20 cellular contexts compared by ENCODE assay signal in genomic region chr21:37737497-37737896, GRCh38.
DNase-seq lines count a peak whose midpoint lies in the region; ATAC-seq, FAIRE-seq and TF ChIP-seq lines count a peak whose summit lies in the region.
"Had no signal": no experiment of that assay in that cellular context is flagged by ENCODE, and none has a peak within 500 bp of the region (broad histone marks: within the 10 kb centered on the region; RNA-seq: fewer than 3 reads in every experiment).

No MANE protein-coding gene starts in this region.

- intact Hi-C loops in left ventricle myocardium inferior (cut with micrococcal nuclease), result no loop called here
- intact Hi-C loops in psoas muscle (cut with DNase I), result no loop called here

- in situ Hi-C loops in GM23248 (cut with MboI), result no loop called here

- no peaks in the 10 kb centered on the region for H4K20me1 ChIP-seq in GM23248 (ENCODE audit: insufficient read depth)

- ATAC-seq in psoas muscle (peak in 3 of 4 donors; percentile 64 to 89 (median 77)), HG02938 (IDR thresholded peaks at IDR 0.05; ENCODE audit: unreplicated experiment) (no peak), HG03039 (IDR thresholded peaks at IDR 0.05; ENCODE audit: unreplicated experiment) (no peak)

- H3K9ac ChIP-seq in GM23248, result no peak overlapping the region

- H3K79me2 ChIP-seq in GM23248 (ENCODE audit: insufficient read depth), result no peaks in the 10 kb centered on the region

- H3K27me3 ChIP-seq in GM23248 (replicated peaks; ENCODE audit: insufficient read depth) (peaks cover 53% of the 10 kb centered on the region), left ventricle myocardium inferior (ENCODE audit: low read depth) (no peaks in the 10 kb centered on the region), psoas muscle (ENCODE audit: insufficient read depth in 3 of 3, low read length in 2 of 3) (no peaks in the 10 kb centered on the region)
- H3K27me3 ChIP-seq: SJCRH30 had no signal

- H3K9me3 ChIP-seq in GM23248 (ENCODE audit: low read depth) (no peaks in the 10 kb centered on the region), left ventricle myocardium inferior (replicated peaks) (no peaks in the 10 kb centered on the region), psoas muscle (no peaks in the 10 kb centered on the region)
- H3K9me3 ChIP-seq: Caco-2, SJCRH30 had no signal

- peaks cover 6% of the 10 kb centered on the region; the same call in 1 of the 2 replicates for H3F3A ChIP-seq in GM23248 (ENCODE audit: insufficient read depth)

- WGBS in GM23248 (ENCODE audit: low coverage in 1 of 2, low lambda C conversion rate in 2 of 2, missing lambda C conversion rate in 2 of 2), 2 experiments, result 34 to 35% methylated on average over 4 of the region's 4 CpGs
- WGBS in psoas muscle, 3 donors, result 55 to 62% (median 58%) methylated on average over 4 of the region's 4 CpGs

- no peak for DNase-seq in GM23248
- peak; percentile 29 for DNase-seq in RCC 7860 (ENCODE audit: low spot score)
- DNase-seq in left ventricle myocardium inferior, result no peak
- no peak for DNase-seq in psoas muscle
- no peak for DNase-seq in inferior parietal cortex (ENCODE audit: extremely low spot score)
- no peak for DNase-seq in CD1c-positive myeloid dendritic cell (ENCODE audit: extremely low spot score)
- DNase-seq: Caco-2; DMS153; H7; NCI-H1417 treated with DMSO at 0.1 percent for 48 hours; NCI-H2029; NCI-H2171; NCI-H446; NCI-H69; NK-92 treated with Interleukin-12 subunit alpha and Interleukin-12 subunit beta, amount 100 ng/mL, for 24 hours; RPMI8226; SJCRH30 had no signal

- TF ChIP-seq CTCF in left ventricle myocardium inferior (IDR thresholded peaks at IDR 0.05; ENCODE audit: borderline replicate concordance) (no peak), psoas muscle (IDR thresholded peaks at IDR 0.05) (no peak)

- no peak for FAIRE-seq in RCC 7860 (lab: Jason Lieb, UNC)
- FAIRE-seq: GM12892 had no signal

- H2AFZ ChIP-seq in GM23248, result no peak overlapping the region

- peak overlapping the region; percentile 20 for H3K4me2 ChIP-seq in GM23248 (ENCODE audit: unreplicated experiment)

- H3K4me1 ChIP-seq in GM23248 (ENCODE audit: insufficient read depth), result peaks cover 5% of the 10 kb centered on the region; the same call in 1 of the 2 replicates
- peaks cover 30% of the 10 kb centered on the region for H3K4me1 ChIP-seq in left ventricle myocardium inferior
- no peaks in the 10 kb centered on the region for H3K4me1 ChIP-seq in psoas muscle
- H3K4me1 ChIP-seq: Caco-2, SJCRH30 had no signal

- H3K4me3 ChIP-seq in GM23248, result no peak overlapping the region
- H3K4me3 ChIP-seq in left ventricle myocardium inferior, result no peak overlapping the region
- H3K4me3 ChIP-seq in psoas muscle, result no peak overlapping the region
- H3K4me3 ChIP-seq: SJCRH30 had no signal

- no peaks in the 10 kb centered on the region for H3K36me3 ChIP-seq in GM23248 (ENCODE audit: low read depth)
- H3K36me3 ChIP-seq in left ventricle myocardium inferior, result no peaks in the 10 kb centered on the region
- H3K36me3 ChIP-seq in psoas muscle (ENCODE audit: insufficient read depth in 1 of 2, low read depth in 1 of 2), result no peaks in the 10 kb centered on the region
- H3K36me3 ChIP-seq: SJCRH30 had no signal

- H3K9me2 ChIP-seq in GM23248 (ENCODE audit: insufficient read depth), result no peaks in the 10 kb centered on the region

- no peak overlapping the region for H3K27ac ChIP-seq in GM23248
- H3K27ac ChIP-seq in left ventricle myocardium inferior (replicated peaks), result peak overlapping the region; percentile 21
- H3K27ac ChIP-seq in psoas muscle, result no peak overlapping the region
- H3K27ac ChIP-seq: SJCRH30 had no signal

Comparison
In these comparisons a context has a peak if more than half of its experiments do, and no peak if none do; other contexts are left out.
1. ATAC-seq: peak in psoas muscle (3 of 4); none in HG02938 (single experiment) and HG03039 (single experiment).